ENCODE assay signal across 20 cellular contexts in the genomic region with DNA sequence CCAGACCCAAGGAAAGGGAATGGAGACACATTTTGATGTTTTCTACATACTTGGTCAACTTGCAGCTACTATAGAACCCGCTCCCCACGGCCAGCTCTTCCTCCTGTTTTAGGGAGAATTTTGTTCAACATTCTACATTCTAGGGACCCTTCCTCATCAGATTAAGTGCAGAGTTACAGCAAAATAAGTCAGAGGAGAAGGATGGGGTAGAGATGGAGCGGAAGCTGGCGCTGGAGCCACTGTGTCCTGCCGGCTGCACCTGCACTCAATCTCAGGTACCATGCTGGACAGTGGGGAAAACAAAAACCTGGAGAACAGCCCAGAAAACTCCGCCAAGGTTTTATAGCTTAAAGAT.
DNase-seq lines count a peak whose midpoint lies in the region; TF ChIP-seq lines count a peak whose summit lies in the region.
"Had no signal": no experiment of that assay in that cellular context is flagged by ENCODE, and none has a peak within 500 bp of the region (broad histone marks: within the 10 kb centered on the region; RNA-seq: fewer than 3 reads in every experiment).

No MANE protein-coding gene starts in this region.

- DNase-seq in NCI-H1105 treated with DMSO at 0.1 percent for 48 hours (lab: John Stamatoyannopoulos, UW) (peak; percentile 45), NCI-H1105 (lab: John Stamatoyannopoulos, UW) (no peak), MM.1S (no peak), glutamatergic neuron (no peak), neural progenitor cell (ENCODE audit: low spot score) (no peak), inferior parietal cortex (ENCODE audit: extremely low spot score) (no peak), cerebellar cortex (ENCODE audit: low spot score) (no peak), SW480 (ENCODE audit: low spot score) (no peak)
- DNase-seq: Kasumi-1, NCI-H1417 treated with DMSO at 0.1 percent for 48 hours, NCI-H1694 treated with DMSO at 0.1 percent for 48 hours, NCI-H2081 treated with DMSO at 0.1 percent for 48 hours, NCI-H2171, NCI-H82, SHP77 had no signal

- H3K9ac ChIP-seq in MM.1S (ENCODE audit: low read length) (no peak overlapping the region), neural progenitor cell (no peak overlapping the region)

- H3K27me3 Mint-ChIP-seq in glutamatergic neuron (ENCODE audit: unreplicated experiment) = peaks cover 34% of the 10 kb centered on the region
- peaks cover 80% of the 10 kb centered on the region for H3K27me3 Mint-ChIP-seq in neural progenitor cell (ENCODE audit: insufficient read depth, low read depth)

- H2AFZ ChIP-seq in MM.1S (ENCODE audit: low read length) (no peak overlapping the region), neural progenitor cell (replicated peaks) (no peak overlapping the region)

- TF ChIP-seq CTCF in MM.1S (IDR thresholded peaks at IDR 0.05; ENCODE audit: low read length) (no peak), glutamatergic neuron (IDR thresholded peaks at IDR 0.05; ENCODE audit: partially characterized antibody, unreplicated experiment) (no peak), neural progenitor cell (IDR thresholded peaks at IDR 0.05) (no peak)

- H3K4me1 Mint-ChIP-seq in glutamatergic neuron (ENCODE audit: low read depth, unreplicated experiment) (peaks cover 6% of the 10 kb centered on the region), neural progenitor cell (peaks cover 63% of the 10 kb centered on the region)

- H3K9me2 ChIP-seq in MM.1S (replicated peaks; ENCODE audit: insufficient read depth, low read length) = no peaks in the 10 kb centered on the region

- H3K4me1 ChIP-seq in MM.1S (ENCODE audit: low read length) (no peaks in the 10 kb centered on the region), neural progenitor cell (peaks cover 22% of the 10 kb centered on the region)

- H3K4me3 Mint-ChIP-seq in glutamatergic neuron (ENCODE audit: unreplicated experiment) (peak overlapping the region; percentile 12), neural progenitor cell (peak overlapping the region; percentile 57)
- H3K4me3 Mint-ChIP-seq: H9 had no signal

- no peaks in the 10 kb centered on the region for H3F3A ChIP-seq in MM.1S (ENCODE audit: insufficient read depth, low read length)
- H3F3A ChIP-seq in neural progenitor cell (ENCODE audit: low read depth) = peaks cover 29% of the 10 kb centered on the region

- H3K79me2 ChIP-seq in MM.1S (ENCODE audit: low read length) (no peaks in the 10 kb centered on the region), neural progenitor cell (ENCODE audit: low read depth) (no peaks in the 10 kb centered on the region)

- H3K9me3 Mint-ChIP-seq in glutamatergic neuron (ENCODE audit: unreplicated experiment) (peaks cover 16% of the 10 kb centered on the region), neural progenitor cell (peaks cover 4% of the 10 kb centered on the region)

- H3K36me3 Mint-ChIP-seq in glutamatergic neuron (ENCODE audit: unreplicated experiment) = no peaks in the 10 kb centered on the region
- no peaks in the 10 kb centered on the region for H3K36me3 Mint-ChIP-seq in neural progenitor cell

- H3K27ac Mint-ChIP-seq in glutamatergic neuron (ENCODE audit: unreplicated experiment) (no peak overlapping the region), neural progenitor cell (no peak overlapping the region)
- H3K27ac Mint-ChIP-seq: H9 had no signal

- no peak overlapping the region for H3K27ac ChIP-seq in MM.1S (ENCODE audit: low read length)
- H3K27ac ChIP-seq in neural progenitor cell = no peak overlapping the region
- H3K27ac ChIP-seq: 22Rv1, RWPE1 had no signal

- H3K4me2 ChIP-seq in MM.1S (ENCODE audit: low read depth, low read length) (peak overlapping the region; percentile 49; the same call in 1 of the 2 replicates), neural progenitor cell (no peak overlapping the region)

- H3K9me3 ChIP-seq in MM.1S (replicated peaks; ENCODE audit: insufficient read depth, low read length) (no peaks in the 10 kb centered on the region), neural progenitor cell (ENCODE audit: low read depth) (no peaks in the 10 kb centered on the region)
- H3K9me3 ChIP-seq: MG63 had no signal

- no peak overlapping the region for H3K4me3 ChIP-seq in MM.1S (ENCODE audit: low read length)
- H3K4me3 ChIP-seq in neural progenitor cell = no peak overlapping the region
- H3K4me3 ChIP-seq: K562, MG63 had no signal

- peaks cover 98% of the 10 kb centered on the region for H3K27me3 ChIP-seq in MM.1S (replicated peaks; ENCODE audit: insufficient read depth, low read length)
- peaks cover 100% of the 10 kb centered on the region for H3K27me3 ChIP-seq in neural progenitor cell

- H3K36me3 ChIP-seq in MM.1S (replicated peaks; ENCODE audit: insufficient read depth, low read length) = no peaks in the 10 kb centered on the region
- no peaks in the 10 kb centered on the region for H3K36me3 ChIP-seq in neural progenitor cell
- H3K36me3 ChIP-seq: MG63 had no signal

- H4K20me1 ChIP-seq in MM.1S (ENCODE audit: insufficient read depth, low read length) (no peaks in the 10 kb centered on the region), neural progenitor cell (ENCODE audit: low read depth) (peaks cover 98% of the 10 kb centered on the region)
